8 cellular contexts compared by ENCODE assay signal in the genomic region with DNA sequence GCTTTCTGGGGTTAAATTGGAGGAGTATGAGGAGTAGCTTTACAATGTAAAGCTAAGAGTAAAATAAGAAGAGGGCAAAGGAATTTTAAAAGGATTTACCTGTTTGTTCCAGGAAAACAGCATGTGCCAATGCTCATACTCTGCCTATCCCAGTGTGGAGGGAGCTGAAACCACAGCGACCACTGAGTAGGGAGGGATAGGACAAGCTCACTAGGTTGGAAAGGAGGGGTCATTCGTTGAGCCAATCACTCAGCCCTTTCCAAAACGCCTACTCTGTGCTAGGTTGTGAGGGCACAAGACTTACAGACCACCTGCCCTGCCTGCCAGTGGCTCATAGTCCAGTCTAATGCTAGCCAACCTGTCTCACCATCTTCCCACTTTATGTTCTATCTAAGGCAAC. TPM values are rescaled to one million over a fixed set of nuclear protein-coding genes. Genes with fewer than 3 reads are reported as not detected.
DNase-seq lines count a peak whose midpoint lies in the region; ATAC-seq and TF ChIP-seq lines count a peak whose summit lies in the region.

No MANE protein-coding gene starts in this region.

- TF ChIP-seq CTCF in foreskin keratinocyte (conservative IDR thresholded peaks at IDR 0.05), result no peak
- no peak for TF ChIP-seq CTCF in stomach (IDR thresholded peaks at IDR 0.05)

- no peak overlapping the region for H3K27ac Mint-ChIP-seq in T-helper 1 cell treated with Interleukin-12 subunit alpha and Interleukin-12 subunit beta and Interleukin-4 antibody, amounts not matched to agents 30 μg/mL and 1 μg/mL, for 36 hours
- peak overlapping the region; percentile 93 to 99 for H3K27ac Mint-ChIP-seq in T-cell

- TF ChIP-seq EP300 in stomach (IDR thresholded peaks at IDR 0.05), result no peak

- ATAC-seq in T-cell (replicated peaks in 1 of 4), result no peak
- no peak for ATAC-seq in foreskin keratinocyte
- ATAC-seq in HG03342 (IDR thresholded peaks at IDR 0.05; ENCODE audit: unreplicated experiment), result no peak

- H3K9me3 ChIP-seq in stomach, result no peaks in the 10 kb centered on the region

- WGBS in stomach, 5 donors, result 23 to 54% (median 35%) methylated on average over 3 of the region's 3 CpGs

- H3K27me3 ChIP-seq in foreskin keratinocyte (no peaks in the 10 kb centered on the region), stomach (no peaks in the 10 kb centered on the region)

- DNase-seq in T-helper 1 cell (no peak), T-cell (no peak), foreskin keratinocyte (no peak), stomach (no peak), NCI-H1436 treated with DMSO at 0.1 percent for 48 hours (lab: John Stamatoyannopoulos, UW) (no peak), AML-193 (lab: John Stamatoyannopoulos, UW) (no peak)

- peak overlapping the region; percentile 77 for H3K27ac ChIP-seq in foreskin keratinocyte
- H3K27ac ChIP-seq in stomach, result peak overlapping the region in 4 of 5 donors; percentile 91 to 95 (median 94)

- POLR2A ChIA-PET in T-cell (lab: Charles Lee), result interaction anchor here in 1 of 2 donors (1.6 kb wide), 1 partner anchor 88 kb away, joined by 3 read pairs; a partner anchor contains a TSS

- H3K36me3 Mint-ChIP-seq in T-helper 1 cell treated with Interleukin-12 subunit alpha and Interleukin-12 subunit beta and Interleukin-4 antibody, amounts not matched to agents 30 μg/mL and 1 μg/mL, for 36 hours (ENCODE audit: low read depth), result peaks cover 18% of the 10 kb centered on the region
- peaks cover 6% of the 10 kb centered on the region for H3K36me3 Mint-ChIP-seq in T-cell

- peaks cover 14 to 19% (median 18%) of the 10 kb centered on the region in 4 donors for H3K36me3 ChIP-seq in stomach

- no peaks in the 10 kb centered on the region for H3K27me3 Mint-ChIP-seq in T-helper 1 cell treated with Interleukin-12 subunit alpha and Interleukin-12 subunit beta and Interleukin-4 antibody, amounts not matched to agents 30 μg/mL and 1 μg/mL, for 36 hours (ENCODE audit: low read depth)
- H3K27me3 Mint-ChIP-seq in T-cell, result no peaks in the 10 kb centered on the region

- TF ChIP-seq POLR2A in stomach (IDR thresholded peaks at IDR 0.05), result no peak

- H3K4me3 Mint-ChIP-seq in T-helper 1 cell treated with Interleukin-12 subunit alpha and Interleukin-12 subunit beta and Interleukin-4 antibody, amounts not matched to agents 30 μg/mL and 1 μg/mL, for 36 hours, result peak overlapping the region; percentile 93
- peak overlapping the region; percentile 93 to 100 (median 99) for H3K4me3 Mint-ChIP-seq in T-cell

- peaks cover 4% of the 10 kb centered on the region for H3K9me3 Mint-ChIP-seq in T-helper 1 cell treated with Interleukin-12 subunit alpha and Interleukin-12 subunit beta and Interleukin-4 antibody, amounts not matched to agents 30 μg/mL and 1 μg/mL, for 36 hours
- H3K9me3 Mint-ChIP-seq in T-cell, result no peaks in the 10 kb centered on the region

- CTCF ChIA-PET in T-cell (lab: Charles Lee), result interaction anchor here in 1 of 2 donors (0.6 to 1.9 kb wide), 7 partner anchors 9 to 1465 kb away, joined by 3 to 11 read pairs (median 5); a partner anchor contains a TSS

- peaks cover 45% of the 10 kb centered on the region for H3K4me1 Mint-ChIP-seq in T-helper 1 cell treated with Interleukin-12 subunit alpha and Interleukin-12 subunit beta and Interleukin-4 antibody, amounts not matched to agents 30 μg/mL and 1 μg/mL, for 36 hours (ENCODE audit: low read depth)
- peaks cover 64 to 76% (median 69%) of the 10 kb centered on the region in 3 donors for H3K4me1 Mint-ChIP-seq in T-cell

- intact Hi-C loops in stomach (cut with DNase I; ENCODE audit: low total_unique reads), result no loop called here

- H3K4me3 ChIP-seq in stomach, result peak overlapping the region in 3 of 4 donors; percentile 86 to 95 (median 91)

- H3K4me1 ChIP-seq in foreskin keratinocyte (no peaks in the 10 kb centered on the region), stomach (peaks cover 41 to 70% (median 63%) of the 10 kb centered on the region in 4 donors)

RNA-seq across cellular contexts. Expression of a gene that starts 1.1 kb away (rescaled TPM):
- total RNA-seq in T-cell, result 100 to 1,000 TPM; 107 to 129 (median 112) TPM
- total RNA-seq in foreskin keratinocyte, result 96.5 and 102 TPM in 2 replicates
- polyA plus RNA-seq in foreskin keratinocyte, result 98.8 and 101 TPM in 2 replicates
- total RNA-seq in stomach, result 100 to 1,000 TPM in 1 of 5 donors, 10 to 100 TPM in 4; 12.3 to 161 (median 61.6) TPM
- 10 to 100 TPM; 66.7 to 93.3 (median 74.5) TPM for polyA plus RNA-seq in stomach

RNA-seq across cellular contexts. Expression of a gene that starts 1.6 kb away (rescaled TPM):
- total RNA-seq in T-cell (10 to 100 TPM; 11.0 to 19.6 (median 18.4) TPM), foreskin keratinocyte (17.1 TPM in 2 replicates), stomach (10 to 100 TPM in 4 of 5 donors, 1 to 10 TPM in 1; 7.5 to 27.4 (median 19.6) TPM)
- polyA plus RNA-seq in foreskin keratinocyte (18.6 and 20.0 TPM in 2 replicates), stomach (10 to 100 TPM; 16.8 to 28.5 (median 27.6) TPM)

RNA-seq across cellular contexts. Expression of a gene that starts 32.1 kb away (rescaled TPM):
- 1 to 10 TPM in 1 of 5 donors, under 1 TPM in 4; 0.35 to 1.1 (median 0.89) TPM for total RNA-seq in T-cell
- 0.18 and 0.31 TPM in 2 replicates for total RNA-seq in foreskin keratinocyte
- polyA plus RNA-seq in foreskin keratinocyte, result 0.12 and 0.17 TPM in 2 replicates
- total RNA-seq in stomach, result 1 to 10 TPM in 3 of 5 donors, not detected in 2; 1.8 to 5.2 (median 2.5) TPM
- under 1 TPM; 0.31 to 0.92 (median 0.68) TPM for polyA plus RNA-seq in stomach

RNA-seq across cellular contexts. Expression of a gene that starts 51.7 kb away (rescaled TPM):
- total RNA-seq in T-cell (10 to 100 TPM; 24.4 to 36.2 (median 34.3) TPM), foreskin keratinocyte (56.3 and 56.9 TPM in 2 replicates), stomach (10 to 100 TPM; 21.0 to 47.2 (median 30.7) TPM)
- polyA plus RNA-seq in foreskin keratinocyte (54.9 and 57.2 TPM in 2 replicates), stomach (10 to 100 TPM; 27.3 to 29.1 (median 29.0) TPM)
